10 cellular contexts compared by ENCODE assay signal in genomic region chr2:227374158-227374557, GRCh38.
DNase-seq lines count a peak whose midpoint lies in the region; ATAC-seq and TF ChIP-seq lines count a peak whose summit lies in the region.
"Had no signal": no experiment of that assay in that cellular context is flagged by ENCODE, and none has a peak within 500 bp of the region (broad histone marks: within the 10 kb centered on the region; RNA-seq: fewer than 3 reads in every experiment).

No MANE protein-coding gene starts in this region.

- no peaks in the 10 kb centered on the region for H3K9me3 Mint-ChIP-seq in stimulated activated effector memory CD8-positive, alpha-beta T cell treated with anti-CD3 and anti-CD28 coated beads, Interleukin-12 subunit alpha, Interleukin-12 subunit beta, amount 100 ng/mL, for 72 hours

- no peak overlapping the region for H3K27ac Mint-ChIP-seq in stimulated activated effector memory CD8-positive, alpha-beta T cell treated with anti-CD3 and anti-CD28 coated beads, Interleukin-12 subunit alpha, Interleukin-12 subunit beta, amount 100 ng/mL, for 72 hours

- H3K4me3 ChIP-seq in cardiac fibroblast (replicated peaks in 1 of 2; ENCODE audit: low read depth in 2 of 2, low read length in 2 of 2): no peak overlapping the region
- H3K4me3 ChIP-seq: HAP-1 had no signal

- no peaks in the 10 kb centered on the region for H3K4me1 Mint-ChIP-seq in stimulated activated effector memory CD8-positive, alpha-beta T cell treated with anti-CD3 and anti-CD28 coated beads, Interleukin-12 subunit alpha, Interleukin-12 subunit beta, amount 100 ng/mL, for 72 hours

- no peak overlapping the region for H3K4me3 Mint-ChIP-seq in stimulated activated effector memory CD8-positive, alpha-beta T cell treated with anti-CD3 and anti-CD28 coated beads, Interleukin-12 subunit alpha, Interleukin-12 subunit beta, amount 100 ng/mL, for 72 hours

- ATAC-seq in stimulated activated effector memory CD8-positive, alpha-beta T cell treated with anti-CD3 and anti-CD28 coated beads, Interleukin-12 subunit alpha, Interleukin-12 subunit beta, amount 100 ng/mL, for 72 hours: peak; percentile 95

- peak; percentile 30 for DNase-seq in activated T-cell treated with anti-CD3 and anti-CD28 coated beads for 48 hours (ENCODE audit: low read depth)
- no peak for DNase-seq in activated T-cell treated with anti-CD3 and anti-CD28 coated beads for 4 hours
- DNase-seq in SIG-M5 treated with dmso at 0.1 percent for 504 hours (lab: John Stamatoyannopoulos, UW; ENCODE audit: unreplicated experiment): peak; percentile 53
- DNase-seq in cardiac fibroblast (ENCODE audit: low read depth in 2 of 2): peak; percentile 85
- no peak for DNase-seq in stimulated activated effector memory CD8-positive, alpha-beta T cell treated with anti-CD3 and anti-CD28 coated beads, Interleukin-12 subunit alpha, Interleukin-12 subunit beta, amount 100 ng/mL, for 72 hours (ENCODE audit: low spot score in 2 of 2)
- no peak for DNase-seq in NCI-H128 (lab: John Stamatoyannopoulos, UW; ENCODE audit: unreplicated experiment)
- no peak for DNase-seq in hepatic stellate cell (ENCODE audit: low spot score)
- no peak for DNase-seq in NCI-H2227 (lab: John Stamatoyannopoulos, UW; ENCODE audit: unreplicated experiment)
- DNase-seq: amygdala had no signal

- TF ChIP-seq CTCF in cardiac fibroblast (IDR thresholded peaks at IDR 0.05; ENCODE audit: low read depth, low read length): no peak

- no peaks in the 10 kb centered on the region for H3K36me3 Mint-ChIP-seq in stimulated activated effector memory CD8-positive, alpha-beta T cell treated with anti-CD3 and anti-CD28 coated beads, Interleukin-12 subunit alpha, Interleukin-12 subunit beta, amount 100 ng/mL, for 72 hours

Comparison
In these comparisons a context has a peak if more than half of its experiments do, and no peak if none do; other contexts are left out.
1. DNase-seq: peak in activated T-cell treated with anti-CD3 and anti-CD28 coated beads for 48 hours (single experiment), SIG-M5 treated with dmso at 0.1 percent for 504 hours (single experiment) and cardiac fibroblast (2 of 2); none in activated T-cell treated with anti-CD3 and anti-CD28 coated beads for 4 hours (single experiment), stimulated activated effector memory CD8-positive, alpha-beta T cell treated with anti-CD3 and anti-CD28 coated beads, Interleukin-12 subunit alpha, Interleukin-12 subunit beta, amount 100 ng/mL, for 72 hours (0 of 2), NCI-H128 (single experiment), hepatic stellate cell (single experiment) and NCI-H2227 (single experiment).